8 cellular contexts compared by ENCODE assay signal in genomic region chr2:235494716-235495372, GRCh38. TPM values are rescaled to one million over a fixed set of nuclear protein-coding genes. Genes with fewer than 3 reads are reported as not detected.
A peak's percentile ranks its signal among the peaks of the same experiment; 100 is the strongest.
DNase-seq lines count a peak whose midpoint lies in the region; ATAC-seq and TF ChIP-seq lines count a peak whose summit lies in the region.

No MANE protein-coding gene starts in this region.

- no peaks in the 10 kb centered on the region for H3K9me2 ChIP-seq in hepatocyte (replicated peaks; ENCODE audit: insufficient read depth)

- TF ChIP-seq CTCF in hepatocyte (IDR thresholded peaks at IDR 0.05; ENCODE audit: poor library complexity) = peak; percentile 16

- peaks cover 53% of the 10 kb centered on the region for H3K79me2 ChIP-seq in hepatocyte

- ATAC-seq in HG03520 (IDR thresholded peaks at IDR 0.05; ENCODE audit: unreplicated experiment) = peak; percentile 15
- ATAC-seq in GM21390 (IDR thresholded peaks at IDR 0.05; ENCODE audit: unreplicated experiment) = no peak
- ATAC-seq in HG02610 (IDR thresholded peaks at IDR 0.05; ENCODE audit: unreplicated experiment) = no peak

- DNase-seq in amniotic epithelial cell (ENCODE audit: low read depth) = peak; percentile 44
- DNase-seq in hepatocyte (ENCODE audit: low spot score) = peak; percentile 70
- peak; percentile 85 for DNase-seq in retina
- DNase-seq in cortex of kidney (lab: John Stamatoyannopoulos, UW) = no peak

- H3K27me3 ChIP-seq in BLaER1 (no peaks in the 10 kb centered on the region), hepatocyte (no peaks in the 10 kb centered on the region)

- H3K27ac ChIP-seq in BLaER1 = peak overlapping the region; percentile 75
- peak overlapping the region; percentile 62 for H3K27ac ChIP-seq in hepatocyte

- peak overlapping the region; percentile 100 for H3K4me2 ChIP-seq in BLaER1
- H3K4me2 ChIP-seq in hepatocyte = peak overlapping the region; percentile 96

- H3K9me3 ChIP-seq in BLaER1 = no peaks in the 10 kb centered on the region; the same call in 1 of the 2 replicates
- H3K9me3 ChIP-seq in hepatocyte (ENCODE audit: low read depth) = no peaks in the 10 kb centered on the region

- H3K9ac ChIP-seq in BLaER1 = peak overlapping the region; percentile 83

- peak overlapping the region; percentile 90 for H3K4me3 ChIP-seq in BLaER1
- peak overlapping the region; percentile 96 for H3K4me3 ChIP-seq in hepatocyte

- H3K4me1 ChIP-seq in BLaER1 (peaks cover 60% of the 10 kb centered on the region), hepatocyte (ENCODE audit: insufficient read depth) (peaks cover 21% of the 10 kb centered on the region)

- 1% methylated on average over 68 of the region's 72 CpGs for WGBS in hepatocyte (ENCODE audit: low lambda C conversion rate, missing lambda C conversion rate)

- peak overlapping the region; percentile 29 for H2AFZ ChIP-seq in hepatocyte

- H3K36me3 ChIP-seq in BLaER1 (peaks cover 8% of the 10 kb centered on the region; the same call in 1 of the 2 replicates), hepatocyte (replicated peaks; ENCODE audit: insufficient read depth, low read depth) (no peaks in the 10 kb centered on the region)

- H4K20me1 ChIP-seq in BLaER1 (peaks cover 52% of the 10 kb centered on the region), hepatocyte (ENCODE audit: insufficient read depth, poor library complexity, severe bottlenecking) (peaks cover 46% of the 10 kb centered on the region)

RNA-seq across cellular contexts. Expression of gene AGAP1, which starts 1.0 kb away (rescaled TPM):
- total RNA-seq in hepatocyte = 19.2 and 20.0 TPM in 2 replicates
- 7.9 and 12.1 TPM in 2 replicates for polyA plus RNA-seq in hepatocyte
